In genomic region chr2:32572030-32572429, GRCh38 we compare ENCODE assay signal across 1 cellular context.
TF ChIP-seq lines count a peak whose summit lies in the region.

No MANE protein-coding gene starts in this region.

TF ChIP-seq in HepG2, 621 proteins besides CTCF, POLR2A, EP300 and RAD21:
- TF ChIP-seq EHMT2 (IDR thresholded peaks at IDR 0.05; ENCODE audit: borderline replicate concordance, low read depth, low read length): 0 out of 2 replicates have a peak, but pooled peaks have one; percentile 23
- no peak for TF ChIP-seq ARHGAP35 (CRISPR knock-in tag; IDR thresholded peaks at IDR 0.05; ENCODE audit: borderline replicate concordance)
- TF ChIP-seq ZNF496 (CRISPR knock-in tag; IDR thresholded peaks at IDR 0.05; ENCODE audit: insufficient replicate concordance): no peak
- TF ChIP-seq ZBTB8A (CRISPR knock-in tag; IDR thresholded peaks at IDR 0.05; ENCODE audit: borderline replicate concordance, low read depth): no peak
- no peak for TF ChIP-seq SOX13 (IDR thresholded peaks at IDR 0.05)
- TF ChIP-seq SOX13 (CRISPR knock-in tag; conservative IDR thresholded peaks at IDR 0.05 in 1 of 2, IDR thresholded peaks at IDR 0.05 in 1 of 2): peak in 1 of 2 experiments; percentile 44; a peak in 1 of 4 replicates
- 0 out of 2 replicates have a peak, but pooled peaks have one; percentile 7 for TF ChIP-seq SMAD3 (CRISPR knock-in tag; IDR thresholded peaks at IDR 0.05)
- no peak for TF ChIP-seq ZNF431 (CRISPR knock-in tag; IDR thresholded peaks at IDR 0.05; ENCODE audit: borderline replicate concordance, low read depth)
- peak; percentile 54; the same call in 1 of the 2 replicates for TF ChIP-seq NCOR1 (IDR thresholded peaks at IDR 0.05; ENCODE audit: borderline replicate concordance, low read length)
- TF ChIP-seq MEIS1 (CRISPR knock-in tag; IDR thresholded peaks at IDR 0.05; ENCODE audit: borderline replicate concordance): no peak
- TF ChIP-seq ZNF724P (CRISPR knock-in tag; IDR thresholded peaks at IDR 0.05; ENCODE audit: borderline replicate concordance): no peak
- TF ChIP-seq HNF4A (CRISPR knock-in tag; IDR thresholded peaks at IDR 0.05): peak; percentile 29
